Comparison of ENCODE assay signal across 19 cellular contexts in the genomic region with DNA sequence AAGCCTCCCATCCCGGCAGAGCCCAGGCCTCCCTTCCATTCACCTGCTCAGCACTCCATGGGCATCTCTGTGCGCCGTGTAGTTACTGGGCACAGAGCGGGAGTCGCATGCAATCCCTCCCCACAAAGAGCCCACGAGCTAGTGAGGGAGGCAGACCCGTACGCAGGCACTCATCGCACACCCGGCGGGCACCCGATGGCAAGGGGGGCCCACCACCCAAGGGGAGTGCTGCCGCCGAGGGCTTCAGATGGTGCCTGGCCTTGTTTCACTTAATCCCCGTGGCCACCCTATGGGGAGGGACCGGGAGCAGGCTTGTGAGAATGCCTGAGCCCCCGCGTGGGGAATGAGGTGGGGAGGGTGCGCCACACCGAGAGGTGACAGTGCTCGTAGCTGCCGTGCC.
"Had no signal": no experiment of that assay in that cellular context is flagged by ENCODE, and none has a peak within 500 bp of the region (broad histone marks: within the 10 kb centered on the region; RNA-seq: fewer than 3 reads in every experiment).

No MANE protein-coding gene starts in this region.

- H3K27me3 ChIP-seq: breast epithelium, right atrium auricular region, tibial artery had no signal

- H3K4me3 Mint-ChIP-seq: activated CD8-positive, alpha-beta T cell treated with anti-CD3 and anti-CD28 coated beads, Interleukin-2, amount 10 ng/mL, durations not matched to agents 7 days and 5 days; WTC11 had no signal

- ATAC-seq: activated CD8-positive, alpha-beta T cell treated with anti-CD3 and anti-CD28 coated beads, Interleukin-2, amount 10 ng/mL, durations not matched to agents 7 days and 5 days; left colon; stimulated activated naive B cell treated with anti-CD40 and anti-IgM and Interleukin-4, amounts not matched to agents 10 μg/mL and 1 μg/mL and 100 μg/mL, for 72 hours; WTC11 had no signal

- H3K4me3 ChIP-seq: breast epithelium, right atrium auricular region, skin epidermis, tibial artery had no signal

- H3K36me3 ChIP-seq: breast epithelium, right atrium auricular region had no signal

- H3K36me3 Mint-ChIP-seq: stimulated activated naive B cell treated with anti-CD40 and anti-IgM and Interleukin-4, amounts not matched to agents 10 μg/mL and 1 μg/mL and 100 μg/mL, for 72 hours; WTC11 had no signal

- DNase-seq: activated CD4-positive, alpha-beta T cell treated with anti-CD3 and anti-CD28 coated beads for 48 hours; activated CD8-positive, alpha-beta memory T cell treated with anti-CD3 and anti-CD28 coated beads, Interleukin-2, amount 50 U/mL, for 4 hours; activated CD8-positive, alpha-beta T cell treated with anti-CD3 and anti-CD28 coated beads, Interleukin-2, amount 10 ng/mL, durations not matched to agents 7 days and 5 days; aorta; foreskin melanocyte; head of caudate nucleus; left colon; occipital lobe; stimulated activated CD4-positive, alpha-beta T cell treated with anti-CD3 and anti-CD28 coated beads, Interleukin-15, amount 100 ng/mL, for 24 hours; stimulated activated CD4-positive, alpha-beta T cell treated with anti-CD3 and anti-CD28 coated beads, Interleukin-4, amount 100 ng/mL, for 1 hour; stimulated activated naive B cell treated with anti-CD40 and anti-IgM and Interleukin-4, amounts not matched to agents 10 μg/mL and 1 μg/mL and 100 μg/mL, for 72 hours; T-helper 2 cell; tibial artery had no signal

- H3K9me3 ChIP-seq: breast epithelium, right atrium auricular region, tibial artery had no signal

- H3K27ac ChIP-seq: breast epithelium, epithelial cell of prostate, tibial artery had no signal

- H3K27ac Mint-ChIP-seq: activated CD8-positive, alpha-beta T cell treated with anti-CD3 and anti-CD28 coated beads, Interleukin-2, amount 10 ng/mL, durations not matched to agents 7 days and 5 days; progenitor cell of endocrine pancreas; stimulated activated naive B cell treated with anti-CD40 and anti-IgM and Interleukin-4, amounts not matched to agents 10 μg/mL and 1 μg/mL and 100 μg/mL, for 72 hours had no signal

- H3K9me3 Mint-ChIP-seq: stimulated activated naive B cell treated with anti-CD40 and anti-IgM and Interleukin-4, amounts not matched to agents 10 μg/mL and 1 μg/mL and 100 μg/mL, for 72 hours; WTC11 had no signal

- H3K27me3 Mint-ChIP-seq: progenitor cell of endocrine pancreas had no signal
